In genomic region chr3:53845103-53845880, GRCh38 we compare ENCODE assay signal across 1 cellular context.
TF ChIP-seq lines count a peak whose summit lies in the region.

No MANE protein-coding gene starts in this region.

TF ChIP-seq in HEK293, 187 proteins besides CTCF, POLR2A, EP300 and RAD21 (continued from another document):
- TF ChIP-seq ZNF791 (tag by site-specific recombination; IDR thresholded peaks at IDR 0.05) (no peak), EGR2 (tag by site-specific recombination; IDR thresholded peaks at IDR 0.05; ENCODE audit: low read depth) (peak; percentile 78), ZNF549 (tag by site-specific recombination; IDR thresholded peaks at IDR 0.05) (no peak), ZNF350 (tag by site-specific recombination; IDR thresholded peaks at IDR 0.05) (no peak), ZNF18 (tag by site-specific recombination; IDR thresholded peaks at IDR 0.05) (no peak), MZF1 (tag by site-specific recombination; IDR thresholded peaks at IDR 0.05; ENCODE audit: borderline replicate concordance) (no peak), ZEB2 (tag by site-specific recombination; IDR thresholded peaks at IDR 0.05) (0 out of 2 replicates have a peak, but pooled peaks have one; percentile 16), TRIM28 (IDR thresholded peaks at IDR 0.05; ENCODE audit: borderline replicate concordance, low read length) (no peak), ZNF707 (tag by site-specific recombination; IDR thresholded peaks at IDR 0.05) (no peak)
TF ChIP-seq in HEK293: peak in this region for 9.
